17 cellular contexts compared by ENCODE assay signal in genomic region chr13:75544681-75545333, GRCh38.
DNase-seq lines count a peak whose midpoint lies in the region; ATAC-seq and TF ChIP-seq lines count a peak whose summit lies in the region.
"Had no signal": no experiment of that assay in that cellular context is flagged by ENCODE, and none has a peak within 500 bp of the region (broad histone marks: within the 10 kb centered on the region; RNA-seq: fewer than 3 reads in every experiment).

No MANE protein-coding gene starts in this region.

- peak; percentile 60 for ATAC-seq in RWPE2 (ENCODE audit: low read depth)
- ATAC-seq in GM18511 (IDR thresholded peaks at IDR 0.05; ENCODE audit: unreplicated experiment), result no peak
- no peak for ATAC-seq in HG02763 (IDR thresholded peaks at IDR 0.05; ENCODE audit: unreplicated experiment)
- ATAC-seq: stimulated activated memory B cell treated with anti-CD40 and anti-IgM and Interleukin-4, amounts not matched to agents 10 μg/mL and 1 μg/mL and 100 μg/mL, for 72 hours had no signal

- no peaks in the 10 kb centered on the region for H3K27me3 ChIP-seq in RWPE2 (ENCODE audit: insufficient read depth, poor library complexity, severe bottlenecking)
- H3K27me3 ChIP-seq: sigmoid colon, uterus had no signal

- H3K4me3 ChIP-seq in RWPE2 (ENCODE audit: severe bottlenecking), result no peak overlapping the region
- H3K4me3 ChIP-seq: HAP-1, lung, sigmoid colon, SK-N-MC, uterus had no signal

- peak overlapping the region; percentile 9 for H3K27ac ChIP-seq in RWPE2 (ENCODE audit: poor library complexity, severe bottlenecking)
- H3K27ac ChIP-seq: sigmoid colon, SK-N-MC, uterus had no signal

- no peaks in the 10 kb centered on the region for H3K36me3 ChIP-seq in RWPE2 (ENCODE audit: low read depth)
- H3K36me3 ChIP-seq: HAP-1, sigmoid colon, uterus had no signal

- peaks cover 12% of the 10 kb centered on the region for H3K4me1 ChIP-seq in RWPE2 (ENCODE audit: insufficient read depth, poor library complexity, severe bottlenecking)
- H3K4me1 ChIP-seq: uterus had no signal

- H3K9me3 ChIP-seq in RWPE2 (ENCODE audit: severe bottlenecking), result no peaks in the 10 kb centered on the region
- H3K9me3 ChIP-seq: HAP-1, sigmoid colon, uterus had no signal

- DNase-seq in GM03348 (ENCODE audit: low spot score) (peak; percentile 76), RWPE2 (ENCODE audit: low spot score) (no peak), fibroblast of peridontal ligament (ENCODE audit: extremely low read depth) (peak; percentile 93), stromal cell of bone marrow (ENCODE audit: low read depth) (peak; percentile 54)
- no peak for DNase-seq in NK-92 treated with Interleukin-12 subunit alpha and Interleukin-12 subunit beta, amount 100 ng/mL, for 24 hours (lab: John Stamatoyannopoulos, UW)
- DNase-seq: activated B cell treated with CpG ODN at 0.5 μM for 24 hours; activated naive CD4-positive, alpha-beta T cell treated with anti-CD3 and anti-CD28 coated beads, Interleukin-2, amount 50 U/mL, for 16 hours; COR-L47; NCI-H1048; sigmoid colon; uterus had no signal

- no peak for TF ChIP-seq CTCF in RWPE2 (IDR thresholded peaks at IDR 0.05; ENCODE audit: poor library complexity, severe bottlenecking)

Comparison
In these comparisons a context has a peak if more than half of its experiments do, and no peak if none do; other contexts are left out.
1. DNase-seq: peak in GM03348 (single experiment), fibroblast of peridontal ligament (single experiment) and stromal cell of bone marrow (single experiment); none in RWPE2 (single experiment) and NK-92 treated with Interleukin-12 subunit alpha and Interleukin-12 subunit beta, amount 100 ng/mL, for 24 hours (single experiment).